ENCODE assay signal across 8 cellular contexts in genomic region chr20:3767434-3768341, GRCh38. TPM values are rescaled to one million over a fixed set of nuclear protein-coding genes. Genes with fewer than 3 reads are reported as not detected.
A peak's percentile ranks its signal among the peaks of the same experiment; 100 is the strongest.
DNase-seq lines count a peak whose midpoint lies in the region; ATAC-seq and TF ChIP-seq lines count a peak whose summit lies in the region.

TSS of gene ADISSP (minus strand) at chr20:3767753. CDS start at chr20:3760100, 7,653 bp downstream.

- H3K36me3 ChIP-seq in suprapubic skin = no peaks in the 10 kb centered on the region

- H3K4me3 ChIP-seq in suprapubic skin = peak within 1 kb of the TSS; percentile 64

- TF ChIP-seq POLR2A in GM10847 (IDR thresholded peaks at IDR 0.05; ENCODE audit: extremely low read depth, insufficient read length) = peak; percentile 22
- no peak for TF ChIP-seq POLR2A in suprapubic skin (IDR thresholded peaks at IDR 0.05)

- H3K36me3 Mint-ChIP-seq in activated naive CD4-positive, alpha-beta T cell treated with anti-CD3 and anti-CD28 coated beads, Interleukin-2, amount 50 U/mL, for 72 hours = no peaks in the 10 kb centered on the region

- peak within 1 kb of the TSS; percentile 83 for H3K27ac ChIP-seq in suprapubic skin

- DNase-seq in NCI-H1092 treated with DMSO at 0.1 percent for 48 hours (lab: John Stamatoyannopoulos, UW) = peak; percentile 98
- DNase-seq in SKM-1 (lab: John Stamatoyannopoulos, UW; ENCODE audit: unreplicated experiment) = peak; percentile 81
- peak; percentile 97 to 98 for DNase-seq in activated naive CD4-positive, alpha-beta T cell treated with anti-CD3 and anti-CD28 coated beads, Interleukin-2, amount 50 U/mL, for 72 hours (ENCODE audit: low spot score in 2 of 2)
- DNase-seq in globus pallidus (ENCODE audit: low spot score) = peak; percentile 97
- peak; percentile 88 to 100 (median 97) for DNase-seq in nucleus accumbens (lab: John Stamatoyannopoulos, UW)
- peak; percentile 99 for DNase-seq in suprapubic skin (ENCODE audit: low spot score in 2 of 2)

- TF ChIP-seq EP300 in suprapubic skin (IDR thresholded peaks at IDR 0.05) = no peak

- no peaks in the 10 kb centered on the region for H3K9me3 Mint-ChIP-seq in activated naive CD4-positive, alpha-beta T cell treated with anti-CD3 and anti-CD28 coated beads, Interleukin-2, amount 50 U/mL, for 72 hours

- no peak for TF ChIP-seq CTCF in suprapubic skin (IDR thresholded peaks at IDR 0.05)

- peaks cover 39% of the 10 kb centered on the region for H3K4me1 ChIP-seq in suprapubic skin

- 1% methylated on average over 13 of the region's 80 CpGs for WGBS in suprapubic skin

- H3K27ac Mint-ChIP-seq in activated naive CD4-positive, alpha-beta T cell treated with anti-CD3 and anti-CD28 coated beads, Interleukin-2, amount 50 U/mL, for 72 hours = peak within 1 kb of the TSS; percentile 90

- H3K27me3 ChIP-seq in suprapubic skin = no peaks in the 10 kb centered on the region

- H3K9me3 ChIP-seq in suprapubic skin = no peaks in the 10 kb centered on the region

- peak; percentile 93 for ATAC-seq in HG02610 (IDR thresholded peaks at IDR 0.05; ENCODE audit: unreplicated experiment)
- peak; percentile 93 to 96 for ATAC-seq in activated naive CD4-positive, alpha-beta T cell treated with anti-CD3 and anti-CD28 coated beads, Interleukin-2, amount 50 U/mL, for 72 hours

RNA-seq across cellular contexts. Expression of gene ADISSP, which starts in this region (rescaled TPM):
- 10 to 100 TPM; 44.7 to 45.0 TPM for total RNA-seq in activated naive CD4-positive, alpha-beta T cell treated with anti-CD3 and anti-CD28 coated beads, Interleukin-2, amount 50 U/mL, for 72 hours
- total RNA-seq in suprapubic skin = 10 to 100 TPM in 3 of 4 donors, 1 to 10 TPM in 1; 8.4 to 20.3 (median 18.9) TPM

Comparison
In these comparisons a context has a peak if more than half of its experiments do, and no peak if none do; other contexts are left out.
1. Peak in every context shown above with its lines: DNase-seq, ATAC-seq, H3K4me3 ChIP-seq and H3K27ac ChIP-seq.